Comparison of ENCODE assay signal across 8 cellular contexts in genomic region chr21:17733209-17733608, GRCh38.
"Had no signal": no experiment of that assay in that cellular context is flagged by ENCODE, and none has a peak within 500 bp of the region (broad histone marks: within the 10 kb centered on the region; RNA-seq: fewer than 3 reads in every experiment).

No MANE protein-coding gene starts in this region.

- FAIRE-seq: G401.6, GM12878, GM12891, GM12892, GM18507, GM19239 had no signal

- H3K4me3 ChIP-seq: GM12878 had no signal

- DNase-seq: GDM1, GF-D8 had no signal

- ATAC-seq: GM12878 had no signal
